14 cellular contexts compared by ENCODE assay signal in the genomic region with DNA sequence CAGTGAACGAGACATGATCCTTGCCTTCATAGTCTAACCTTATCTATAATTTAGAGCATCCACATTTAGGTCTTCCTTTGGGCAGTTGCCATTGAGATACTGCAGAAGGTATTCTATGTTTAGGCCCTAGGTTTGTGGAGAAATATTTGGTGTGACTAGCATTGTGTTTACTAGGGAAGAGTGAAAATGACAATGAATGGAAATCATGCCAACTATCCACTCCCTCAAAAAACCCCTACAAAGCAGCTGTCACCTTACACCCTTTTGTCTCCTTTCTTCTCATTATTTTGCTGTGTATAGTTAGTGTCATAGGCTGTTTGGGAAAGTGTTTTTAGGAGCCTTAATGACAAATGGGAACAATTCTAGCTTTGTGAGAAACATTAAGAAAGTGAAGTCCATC.
"Had no signal": no experiment of that assay in that cellular context is flagged by ENCODE, and none has a peak within 500 bp of the region (broad histone marks: within the 10 kb centered on the region; RNA-seq: fewer than 3 reads in every experiment).

No MANE protein-coding gene starts in this region.

- H3K27ac ChIP-seq: body of pancreas, testis, WERI-Rb-1 had no signal

- H3K9me3 Mint-ChIP-seq: activated CD4-positive, alpha-beta T cell treated with anti-CD3 and anti-CD28 coated beads, Interleukin-2, amount 10 ng/mL, durations not matched to agents 7 days and 5 days; activated naive CD4-positive, alpha-beta T cell treated with anti-CD3 and anti-CD28 coated beads, Interleukin-2, amount 10 ng/mL, durations not matched to agents 7 days and 5 days; central memory CD8-positive, alpha-beta T cell; effector memory CD8-positive, alpha-beta T cell; stimulated activated naive CD8-positive, alpha-beta T cell treated with anti-CD3 and anti-CD28 coated beads, Interleukin-15, amount 100 ng/mL, for 72 hours had no signal

- H3K4me3 ChIP-seq: body of pancreas, mucosa of descending colon, testis had no signal

- H3K9me3 ChIP-seq: body of pancreas, mucosa of descending colon, testis had no signal

- H3K4me3 Mint-ChIP-seq: activated naive CD4-positive, alpha-beta T cell treated with anti-CD3 and anti-CD28 coated beads, Interleukin-2, amount 10 ng/mL, durations not matched to agents 7 days and 5 days; effector memory CD8-positive, alpha-beta T cell had no signal

- H3K27me3 ChIP-seq: body of pancreas, testis had no signal

- DNase-seq: activated CD4-positive, alpha-beta T cell treated with anti-CD3 and anti-CD28 coated beads, Interleukin-2, amount 10 ng/mL, durations not matched to agents 7 days and 5 days; activated CD8-positive, alpha-beta memory T cell treated with anti-CD3 and anti-CD28 coated beads for 24 hours; activated naive CD4-positive, alpha-beta T cell treated with anti-CD3 and anti-CD28 coated beads, Interleukin-2, amount 10 ng/mL, durations not matched to agents 7 days and 5 days; amniotic stem cell; body of pancreas; effector memory CD8-positive, alpha-beta T cell; retina; stimulated activated CD4-positive, alpha-beta T cell treated with anti-CD3 and anti-CD28 coated beads, Interleukin-4, amount 100 ng/mL, for 4 hours; stimulated activated naive CD8-positive, alpha-beta T cell treated with anti-CD3 and anti-CD28 coated beads, Interleukin-15, amount 100 ng/mL, for 72 hours; testis; WERI-Rb-1 had no signal

- H3K27ac Mint-ChIP-seq: activated naive CD4-positive, alpha-beta T cell treated with anti-CD3 and anti-CD28 coated beads, Interleukin-2, amount 10 ng/mL, durations not matched to agents 7 days and 5 days; effector memory CD8-positive, alpha-beta T cell; stimulated activated naive CD8-positive, alpha-beta T cell treated with anti-CD3 and anti-CD28 coated beads, Interleukin-15, amount 100 ng/mL, for 72 hours had no signal

- H3K27me3 Mint-ChIP-seq: activated CD4-positive, alpha-beta T cell treated with anti-CD3 and anti-CD28 coated beads, Interleukin-2, amount 10 ng/mL, durations not matched to agents 7 days and 5 days; activated naive CD4-positive, alpha-beta T cell treated with anti-CD3 and anti-CD28 coated beads, Interleukin-2, amount 10 ng/mL, durations not matched to agents 7 days and 5 days; central memory CD8-positive, alpha-beta T cell; effector memory CD8-positive, alpha-beta T cell; stimulated activated naive CD8-positive, alpha-beta T cell treated with anti-CD3 and anti-CD28 coated beads, Interleukin-15, amount 100 ng/mL, for 72 hours had no signal

- ATAC-seq: body of pancreas; effector memory CD8-positive, alpha-beta T cell; esophagus mucosa; mucosa of descending colon; stimulated activated naive CD8-positive, alpha-beta T cell treated with anti-CD3 and anti-CD28 coated beads, Interleukin-15, amount 100 ng/mL, for 72 hours had no signal
